8 cellular contexts compared by ENCODE assay signal in the genomic region with DNA sequence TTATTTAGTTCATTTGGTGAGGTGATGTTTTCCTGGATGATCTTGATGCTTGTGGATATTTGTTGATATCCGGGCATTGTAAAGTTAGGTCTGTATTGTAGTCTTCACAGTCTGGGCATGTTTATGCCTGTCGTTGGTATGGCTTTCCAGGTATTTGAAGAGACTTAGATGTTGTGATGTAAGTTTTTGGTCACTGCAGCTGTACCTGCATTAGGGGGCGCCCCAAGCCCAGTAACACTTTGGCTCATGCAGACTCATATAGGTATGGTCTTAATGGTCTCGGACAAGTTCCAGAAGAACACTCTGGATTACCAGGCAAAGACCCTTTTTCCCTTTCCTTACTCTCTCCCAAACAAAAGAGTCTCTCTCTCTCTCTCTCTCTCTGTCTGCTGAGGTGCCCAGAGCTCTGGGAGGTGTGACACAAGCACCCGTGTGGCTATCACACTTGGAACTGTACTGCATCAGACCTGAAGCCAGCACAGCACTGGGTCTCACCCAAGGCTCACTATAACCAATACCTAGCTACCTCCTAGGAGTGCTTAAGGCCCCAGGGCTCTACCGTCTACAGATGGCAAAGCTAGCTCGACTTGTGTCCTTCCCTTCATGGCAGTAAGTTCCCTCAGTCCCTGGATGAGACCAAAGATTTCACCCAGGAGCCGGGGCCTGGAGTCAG.
DNase-seq lines count a peak whose midpoint lies in the region; TF ChIP-seq lines count a peak whose summit lies in the region.

No MANE protein-coding gene starts in this region.

- H3K27ac Mint-ChIP-seq in MCF 10A (ENCODE audit: low read depth, unreplicated experiment), result no peak overlapping the region
- H3K27ac Mint-ChIP-seq in CD4-positive, alpha-beta memory T cell, result peak overlapping the region in 1 of 7 donors; percentile 27
- H3K27ac Mint-ChIP-seq in activated T-cell treated with anti-CD3 and anti-CD28 coated beads, Interleukin-2, amount 50 U/mL, for 24 hours, result no peak overlapping the region

- intact Hi-C loops in MCF 10A (cut with micrococcal nuclease) (loop anchor here (1.0 to 10.0 kb wide), 5 partner anchors 175 to 533 kb away; a partner anchor contains a TSS), breast epithelium (cut with DNase I; ENCODE audit: low total_unique reads) (no loop called here)
- intact Hi-C loops in CD4-positive, alpha-beta memory T cell (cut with micrococcal nuclease), result no loop called here

- CTCF ChIA-PET in MCF 10A (lab: Yijun Ruan, JAX), result interaction anchor here (0.7 to 1.2 kb wide), 6 partner anchors 9 to 1510 kb away, joined by 3 to 5 read pairs (median 4); no protein-coding TSS in a partner anchor
- CTCF ChIA-PET in CD4-positive, alpha-beta memory T cell (lab: Charles Lee; ENCODE audit: partially characterized antibody), result no interaction called here

- H3K4me1 Mint-ChIP-seq in MCF 10A (ENCODE audit: insufficient read depth, unreplicated experiment), result peaks cover 7% of the 10 kb centered on the region
- no peaks in the 10 kb centered on the region for H3K4me1 Mint-ChIP-seq in CD4-positive, alpha-beta memory T cell
- H3K4me1 Mint-ChIP-seq in activated T-cell treated with anti-CD3 and anti-CD28 coated beads, Interleukin-2, amount 50 U/mL, for 24 hours (ENCODE audit: low read depth), result no peaks in the 10 kb centered on the region

- H3K4me3 Mint-ChIP-seq in MCF 10A (ENCODE audit: unreplicated experiment), result no peak overlapping the region
- no peak overlapping the region for H3K4me3 Mint-ChIP-seq in CD4-positive, alpha-beta memory T cell
- H3K4me3 Mint-ChIP-seq in activated T-cell treated with anti-CD3 and anti-CD28 coated beads, Interleukin-2, amount 50 U/mL, for 24 hours, result no peak overlapping the region

- POLR2A ChIA-PET in MCF 10A (lab: Yijun Ruan, JAX), result no interaction called here
- POLR2A ChIA-PET in CD4-positive, alpha-beta memory T cell (lab: Charles Lee; ENCODE audit: partially characterized antibody), result no interaction called here

- H3K9me3 Mint-ChIP-seq in MCF 10A (ENCODE audit: unreplicated experiment), result no peaks in the 10 kb centered on the region
- peaks cover 0 to 2% (median 0%) of the 10 kb centered on the region in 8 donors for H3K9me3 Mint-ChIP-seq in CD4-positive, alpha-beta memory T cell
- H3K9me3 Mint-ChIP-seq in activated T-cell treated with anti-CD3 and anti-CD28 coated beads, Interleukin-2, amount 50 U/mL, for 24 hours, result no peaks in the 10 kb centered on the region

- no peak for TF ChIP-seq POLR2A in breast epithelium (IDR thresholded peaks at IDR 0.05)

- H3K4me3 ChIP-seq in breast epithelium (no peak overlapping the region), fibroblast of mammary gland (ENCODE audit: control insufficient read depth, low read depth, low read length) (no peak overlapping the region)
- no peak overlapping the region for H3K4me3 ChIP-seq in CD4-positive, alpha-beta memory T cell (ENCODE audit: low read length in 2 of 2)

- H3K36me3 Mint-ChIP-seq in MCF 10A (ENCODE audit: insufficient read depth, unreplicated experiment), result no peaks in the 10 kb centered on the region
- H3K36me3 Mint-ChIP-seq in CD4-positive, alpha-beta memory T cell, result no peaks in the 10 kb centered on the region
- H3K36me3 Mint-ChIP-seq in activated T-cell treated with anti-CD3 and anti-CD28 coated beads, Interleukin-2, amount 50 U/mL, for 24 hours (ENCODE audit: low read depth), result no peaks in the 10 kb centered on the region

- H3K27me3 ChIP-seq in breast epithelium, result no peaks in the 10 kb centered on the region
- H3K27me3 ChIP-seq in CD4-positive, alpha-beta memory T cell (ENCODE audit: insufficient read depth, low read length), result no peaks in the 10 kb centered on the region

- H3K27ac ChIP-seq in breast epithelium, result no peak overlapping the region
- no peak overlapping the region for H3K27ac ChIP-seq in CD4-positive, alpha-beta memory T cell (ENCODE audit: low read depth, low read length)

- H3K36me3 ChIP-seq in breast epithelium, result no peaks in the 10 kb centered on the region
- H3K36me3 ChIP-seq in CD4-positive, alpha-beta memory T cell (ENCODE audit: insufficient read depth, low read length), result no peaks in the 10 kb centered on the region

- DNase-seq in MCF 10A (ENCODE audit: unreplicated experiment) (peak; percentile 63), breast epithelium (ENCODE audit: low spot score in 2 of 2) (no peak), NCI-H1694 treated with DMSO at 0.1 percent for 48 hours (lab: John Stamatoyannopoulos, UW) (peak; percentile 8), fibroblast of mammary gland (ENCODE audit: low read depth) (peak; percentile 1), superior temporal gyrus (ENCODE audit: extremely low spot score) (peak; percentile 40)
- no peak for DNase-seq in CD4-positive, alpha-beta memory T cell
- no peak for DNase-seq in activated T-cell treated with anti-CD3 and anti-CD28 coated beads, Interleukin-2, amount 50 U/mL, for 24 hours
- no peak for DNase-seq in activated CD8-positive, alpha-beta memory T cell treated with anti-CD3 and anti-CD28 coated beads, Interleukin-2, amount 50 U/mL, for 4 hours

- no peaks in the 10 kb centered on the region for H3K9me3 ChIP-seq in breast epithelium
- no peaks in the 10 kb centered on the region for H3K9me3 ChIP-seq in CD4-positive, alpha-beta memory T cell (ENCODE audit: control insufficient read depth in 1 of 2, low read length in 2 of 2)

- no peaks in the 10 kb centered on the region for H3K27me3 Mint-ChIP-seq in MCF 10A (ENCODE audit: insufficient read depth, unreplicated experiment)
- no peaks in the 10 kb centered on the region for H3K27me3 Mint-ChIP-seq in CD4-positive, alpha-beta memory T cell
- no peaks in the 10 kb centered on the region for H3K27me3 Mint-ChIP-seq in activated T-cell treated with anti-CD3 and anti-CD28 coated beads, Interleukin-2, amount 50 U/mL, for 24 hours

- H3K4me1 ChIP-seq in breast epithelium, result no peaks in the 10 kb centered on the region
- no peaks in the 10 kb centered on the region for H3K4me1 ChIP-seq in CD4-positive, alpha-beta memory T cell (ENCODE audit: insufficient read depth, low read length)

- BruUV-seq in MCF 10A (replicated peaks; lab: Mats Ljungman, UMichigan), result no TSS peak

- TF ChIP-seq CTCF in MCF 10A (IDR thresholded peaks at IDR 0.05; ENCODE audit: unreplicated experiment) (peak; percentile 37), breast epithelium (IDR thresholded peaks at IDR 0.05) (peak in 1 of 3 donors; percentile 30), fibroblast of mammary gland (conservative IDR thresholded peaks at IDR 0.05; ENCODE audit: control insufficient read depth, insufficient read depth, low read depth, low read length) (peak; percentile 18)

Comparison
In these comparisons a context has a peak if more than half of its experiments do, and no peak if none do; other contexts are left out.
1. DNase-seq: peak in MCF 10A (single experiment), NCI-H1694 treated with DMSO at 0.1 percent for 48 hours (single experiment), fibroblast of mammary gland (single experiment) and superior temporal gyrus (single experiment); none in breast epithelium (0 of 2), CD4-positive, alpha-beta memory T cell (0 of 5), activated T-cell treated with anti-CD3 and anti-CD28 coated beads, Interleukin-2, amount 50 U/mL, for 24 hours (single experiment) and activated CD8-positive, alpha-beta memory T cell treated with anti-CD3 and anti-CD28 coated beads, Interleukin-2, amount 50 U/mL, for 4 hours (single experiment).